ENCODE assay signal across 8 cellular contexts in the genomic region with DNA sequence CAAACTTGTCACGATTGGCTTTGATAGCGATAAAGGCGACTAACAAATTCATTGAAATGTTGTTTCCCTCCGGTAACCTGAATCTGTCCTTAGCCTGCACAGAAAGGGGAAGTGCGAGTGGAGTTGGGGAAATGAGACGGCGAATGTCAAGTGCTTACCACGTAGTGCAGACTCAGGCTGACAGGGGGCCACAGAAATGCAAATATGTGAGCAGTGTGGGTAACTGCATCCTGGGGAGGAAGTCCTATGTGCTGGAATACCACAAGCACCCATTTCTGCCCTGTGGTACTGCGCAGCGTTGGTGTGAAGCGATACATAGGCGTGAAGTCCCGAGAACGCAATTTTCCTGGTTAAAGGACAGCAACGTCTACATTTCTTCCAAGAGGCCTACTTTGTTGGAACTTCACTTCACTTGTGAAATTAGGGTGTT. TPM values are rescaled to one million over a fixed set of nuclear protein-coding genes. Genes with fewer than 3 reads are reported as not detected.
DNase-seq lines count a peak whose midpoint lies in the region; ATAC-seq and TF ChIP-seq lines count a peak whose summit lies in the region.

No MANE protein-coding gene starts in this region.

- DNase-seq in Daoy (ENCODE audit: low read depth) (peak; percentile 85), HT1080 (ENCODE audit: low read depth) (peak; percentile 71), T-cell (peak; percentile 7 to 74 (median 52)), ascending aorta (ENCODE audit: low spot score in 2 of 2) (peak; percentile 50 to 75), hepatocyte (ENCODE audit: low spot score) (peak; percentile 68), retinal pigment epithelial cell (ENCODE audit: low read depth) (peak; percentile 54), retina (no peak)

- peaks cover 5 to 12% of the 10 kb centered on the region in 2 donors for H3K4me1 ChIP-seq in ascending aorta
- H3K4me1 ChIP-seq in hepatocyte (ENCODE audit: insufficient read depth) = peaks cover 14% of the 10 kb centered on the region

- CTCF ChIA-PET in T-cell (lab: Charles Lee) = no interaction called here

- peak overlapping the region; percentile 83 for H2AFZ ChIP-seq in hepatocyte

- H3K27me3 ChIP-seq in ascending aorta (no peaks in the 10 kb centered on the region), hepatocyte (no peaks in the 10 kb centered on the region)

- peak overlapping the region; percentile 84 for H3K4me2 ChIP-seq in hepatocyte

- H3K27ac ChIP-seq in ascending aorta = peak overlapping the region; percentile 93 to 98
- H3K27ac ChIP-seq in hepatocyte = peak overlapping the region; percentile 96

- H3K9me3 Mint-ChIP-seq in T-cell = no peaks in the 10 kb centered on the region

- no peak for TF ChIP-seq CTCF in ascending aorta (IDR thresholded peaks at IDR 0.05)
- peak; percentile 3 for TF ChIP-seq CTCF in hepatocyte (IDR thresholded peaks at IDR 0.05; ENCODE audit: poor library complexity)
- TF ChIP-seq CTCF in retinal pigment epithelial cell (conservative IDR thresholded peaks at IDR 0.05; ENCODE audit: low read depth, low read length) = no peak

- WGBS in hepatocyte (ENCODE audit: low lambda C conversion rate, missing lambda C conversion rate) = 3% methylated on average over 15 of the region's 15 CpGs

- peak overlapping the region; percentile 79 to 91 for H3K4me3 ChIP-seq in ascending aorta
- H3K4me3 ChIP-seq in hepatocyte = peak overlapping the region; percentile 74
- peak overlapping the region; percentile 89 for H3K4me3 ChIP-seq in retinal pigment epithelial cell (ENCODE audit: low read length)

- H4K20me1 ChIP-seq in hepatocyte (ENCODE audit: insufficient read depth, poor library complexity, severe bottlenecking) = no peaks in the 10 kb centered on the region

- no peaks in the 10 kb centered on the region for H3K9me3 ChIP-seq in ascending aorta
- H3K9me3 ChIP-seq in hepatocyte (ENCODE audit: low read depth) = no peaks in the 10 kb centered on the region

- no peaks in the 10 kb centered on the region for H3K9me2 ChIP-seq in hepatocyte (replicated peaks; ENCODE audit: insufficient read depth)

- peaks cover 0 to 8% of the 10 kb centered on the region in 2 donors for H3K36me3 ChIP-seq in ascending aorta
- no peaks in the 10 kb centered on the region for H3K36me3 ChIP-seq in hepatocyte (replicated peaks; ENCODE audit: insufficient read depth, low read depth)

- peak overlapping the region; percentile 95 to 96 for H3K27ac Mint-ChIP-seq in T-cell

- H3K79me2 ChIP-seq in hepatocyte = peaks cover 53% of the 10 kb centered on the region

- H3K27me3 Mint-ChIP-seq in T-cell = no peaks in the 10 kb centered on the region

- intact Hi-C loops in ascending aorta (cut with DNase I) = no loop called here

- ATAC-seq in GM21360 (IDR thresholded peaks at IDR 0.05; ENCODE audit: unreplicated experiment) = peak; percentile 47
- ATAC-seq in T-cell (replicated peaks in 1 of 4) = peak; percentile 47 to 67 (median 55)

- H3K4me3 Mint-ChIP-seq in T-cell = peak overlapping the region; percentile 89 to 96 (median 93)

- H3K4me1 Mint-ChIP-seq in T-cell = peaks cover 26 to 47% (median 44%) of the 10 kb centered on the region in 3 donors

- H3K36me3 Mint-ChIP-seq in T-cell = peaks cover under 1% of the 10 kb centered on the region

- POLR2A ChIA-PET in T-cell (lab: Charles Lee) = no interaction called here

RNA-seq across cellular contexts. Expression of a gene that starts 0.9 kb away (rescaled TPM):
- total RNA-seq in Daoy (2014; rRNA removed; shearing (Covaris generic)) = 4.6 and 6.8 TPM in 2 replicates
- 7.3 and 12.4 TPM in 2 replicates for total RNA-seq in HT1080 (2014; rRNA removed; shearing (Covaris generic))
- 7.6 and 9.0 TPM in 2 replicates for polyA plus RNA-seq in HT1080 (2015; cell fraction: cytosol; rRNA removed)
- 18.5 and 22.5 TPM in 2 replicates for polyA plus RNA-seq in HT1080 (2015; cell fraction: nucleus; rRNA removed)
- total RNA-seq in T-cell (10 to 100 TPM; 25.4 to 39.0 (median 29.0) TPM), ascending aorta (12.7 TPM), hepatocyte (6.9 and 9.2 TPM in 2 replicates)
- polyA plus RNA-seq in hepatocyte = 13.3 and 15.1 TPM in 2 replicates

RNA-seq across cellular contexts. Expression of a gene that starts 5.8 kb away (rescaled TPM):
- 2.4 and 4.5 TPM in 2 replicates for total RNA-seq in Daoy (2014; rRNA removed; shearing (Covaris generic))
- 18.3 and 20.1 TPM in 2 replicates for total RNA-seq in HT1080 (2014; rRNA removed; shearing (Covaris generic))
- 8.1 and 9.7 TPM in 2 replicates for polyA plus RNA-seq in HT1080 (2015; cell fraction: cytosol; rRNA removed)
- 60.0 and 62.6 TPM in 2 replicates for polyA plus RNA-seq in HT1080 (2015; cell fraction: nucleus; rRNA removed)
- total RNA-seq in T-cell (100 to 1,000 TPM; 284 to 383 (median 304) TPM), ascending aorta (31.0 TPM), hepatocyte (14.2 and 16.1 TPM in 2 replicates)
- 23.3 and 26.8 TPM in 2 replicates for polyA plus RNA-seq in hepatocyte
